9 cellular contexts compared by ENCODE assay signal in the genomic region with DNA sequence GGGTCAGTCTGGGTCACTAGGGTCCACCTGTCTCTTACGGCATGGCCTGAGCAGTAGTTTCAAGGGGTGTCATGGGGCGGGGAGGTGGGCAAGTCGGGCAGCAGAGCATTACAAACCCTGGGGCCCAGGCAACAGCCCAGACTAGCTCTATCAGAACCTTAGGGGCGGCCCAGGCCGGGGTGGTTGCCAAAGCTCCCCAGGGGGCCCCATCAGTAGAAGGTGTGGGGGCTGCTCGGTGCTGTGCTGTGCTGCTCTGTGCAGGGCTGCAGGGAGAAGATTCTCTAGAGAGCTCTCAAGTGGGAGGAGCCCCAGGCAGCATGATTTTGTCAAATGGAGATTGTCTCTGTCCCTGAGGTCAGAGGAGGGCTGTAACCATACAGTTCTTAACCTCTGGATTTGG. TPM values are rescaled to one million over a fixed set of nuclear protein-coding genes. Genes with fewer than 3 reads are reported as not detected.
DNase-seq lines count a peak whose midpoint lies in the region; ATAC-seq and TF ChIP-seq lines count a peak whose summit lies in the region.
"Had no signal": no experiment of that assay in that cellular context is flagged by ENCODE, and none has a peak within 500 bp of the region (broad histone marks: within the 10 kb centered on the region; RNA-seq: fewer than 3 reads in every experiment).

No MANE protein-coding gene starts in this region.

- peak overlapping the region; percentile 32; the same call in 1 of the 2 replicates for H3K4me2 ChIP-seq in OCI-LY7 (ENCODE audit: low read length)

- intact Hi-C loops in OCI-LY7 (cut with micrococcal nuclease; ENCODE audit: unreplicated experiment) (no loop called here), tibial artery (cut with DNase I; ENCODE audit: low total_unique reads) (loop anchor here (10.0 kb wide), 1 partner anchor 287 kb away; no protein-coding TSS in a partner anchor)

- H3K36me3 ChIP-seq in OCI-LY7 (ENCODE audit: insufficient read depth, low read length) (no peaks in the 10 kb centered on the region), tibial artery (no peaks in the 10 kb centered on the region)
- H3K36me3 ChIP-seq: thoracic aorta had no signal

- H3K27ac ChIP-seq in OCI-LY7 (ENCODE audit: low read depth, low read length, poor library complexity, severe bottlenecking) = no peak overlapping the region
- no peak overlapping the region for H3K27ac ChIP-seq in tibial artery
- H3K27ac ChIP-seq: thoracic aorta had no signal

- no peaks in the 10 kb centered on the region for H3K9me3 ChIP-seq in OCI-LY7 (ENCODE audit: low read length)
- H3K9me3 ChIP-seq in tibial artery = no peaks in the 10 kb centered on the region
- H3K9me3 ChIP-seq: thoracic aorta had no signal

- ATAC-seq in HG02852 (IDR thresholded peaks at IDR 0.05; ENCODE audit: unreplicated experiment) = peak; percentile 35
- ATAC-seq in omental fat pad (ENCODE audit: low FRiP score) = peak; percentile 34

- no peaks in the 10 kb centered on the region for H3K79me2 ChIP-seq in OCI-LY7 (ENCODE audit: insufficient read depth, low read depth, low read length)

- H3K4me3 ChIP-seq in OCI-LY7 (ENCODE audit: low read depth, low read length, poor library complexity, severe bottlenecking) = no peak overlapping the region
- H3K4me3 ChIP-seq in tibial artery = no peak overlapping the region
- H3K4me3 ChIP-seq: thoracic aorta had no signal

- CTCF ChIA-PET in OCI-LY7 (lab: Charles Lee; ENCODE audit: unreplicated experiment) = no interaction called here

- POLR2A ChIA-PET in OCI-LY7 (lab: Charles Lee) = interaction anchor here (0.5 kb wide), 1 partner anchor 346 kb away, joined by 3 read pairs; no protein-coding TSS in a partner anchor

- TF ChIP-seq CTCF in OCI-LY7 (conservative IDR thresholded peaks at IDR 0.05; ENCODE audit: low read length) (no peak), omental fat pad (IDR thresholded peaks at IDR 0.05) (no peak), tibial artery (IDR thresholded peaks at IDR 0.05) (no peak)

- in situ Hi-C loops in G401 (cut with HindIII; ENCODE audit: low sequenced_read_pairs) = no loop called here

- DNase-seq in activated effector memory CD4-positive, alpha-beta T cell treated with anti-CD3 and anti-CD28 coated beads, Interleukin-2, amount 50 U/mL, for 16 hours = peak; percentile 67
- no peak for DNase-seq in activated effector memory CD4-positive, alpha-beta T cell treated with Interleukin-2 at 50 U/mL for 16 hours
- DNase-seq in OCI-LY7 (ENCODE audit: low spot score) = no peak
- DNase-seq in omental fat pad (ENCODE audit: low spot score) = no peak
- DNase-seq in SHP77 (lab: John Stamatoyannopoulos, UW) = no peak
- no peak for DNase-seq in G401 (ENCODE audit: low spot score)
- DNase-seq in tibial artery = no peak

- no TSS peak for BruUV-seq in OCI-LY7 (replicated peaks; lab: Mats Ljungman, UMichigan)

- H4K20me1 ChIP-seq in OCI-LY7 (ENCODE audit: insufficient read depth, low read length) = no peaks in the 10 kb centered on the region

- H3K27me3 ChIP-seq in tibial artery = no peaks in the 10 kb centered on the region

- H3K9me2 ChIP-seq in OCI-LY7 (ENCODE audit: insufficient read depth, low read length) = no peaks in the 10 kb centered on the region

- H2AFZ ChIP-seq in OCI-LY7 (ENCODE audit: low read length) = no peak overlapping the region

- no peaks in the 10 kb centered on the region for H3K4me1 ChIP-seq in OCI-LY7 (ENCODE audit: insufficient read depth, low read length, poor library complexity, severe bottlenecking)
- H3K4me1 ChIP-seq in tibial artery = no peaks in the 10 kb centered on the region

RNA-seq across cellular contexts. Expression of a gene that starts 36.4 kb away (rescaled TPM):
- total RNA-seq in OCI-LY7 (2014; rRNA removed; shearing (Covaris generic)) = 0.06 TPM in 1 of 2 replicates, not detected in the other
- not detected in 2 replicates for total RNA-seq in OCI-LY7 (2022)
- total RNA-seq in omental fat pad = 10 to 100 TPM in 2 of 4 donors, 1 to 10 TPM in 2; 1.2 to 15.1 (median 8.2) TPM
- total RNA-seq in G401 (2014; rRNA removed; shearing (Covaris generic)) = not detected in 2 replicates
